In genomic region chr5:9149988-9150387, GRCh38 we compare ENCODE assay signal across 1 cellular context.
TF ChIP-seq lines count a peak whose summit lies in the region.

No MANE protein-coding gene starts in this region.

TF ChIP-seq in IMR-90, 13 proteins besides CTCF, POLR2A, EP300 and RAD21:
- TF ChIP-seq FOS (IDR thresholded peaks at IDR 0.05; ENCODE audit: low read depth, low read length), result peak; percentile 39; the same call in 1 of the 2 replicates
- TF ChIP-seq BHLHE40 (IDR thresholded peaks at IDR 0.05; ENCODE audit: low read depth, low read length), result no peak
- TF ChIP-seq CEBPB (IDR thresholded peaks at IDR 0.05; ENCODE audit: low read depth, low read length), result peak; percentile 66
- peak; percentile 79 for TF ChIP-seq USF2 (IDR thresholded peaks at IDR 0.05; ENCODE audit: low read depth, low read length)
- TF ChIP-seq RFX5 (IDR thresholded peaks at IDR 0.05; ENCODE audit: low read depth, low read length), result no peak
- TF ChIP-seq MXI1 (IDR thresholded peaks at IDR 0.05; ENCODE audit: borderline replicate concordance, low read depth, low read length), result no peak
- peak; percentile 52 for TF ChIP-seq RCOR1 (IDR thresholded peaks at IDR 0.05; ENCODE audit: insufficient replicate concordance, low read length)
